1 cellular context compared by ENCODE assay signal in the genomic region with DNA sequence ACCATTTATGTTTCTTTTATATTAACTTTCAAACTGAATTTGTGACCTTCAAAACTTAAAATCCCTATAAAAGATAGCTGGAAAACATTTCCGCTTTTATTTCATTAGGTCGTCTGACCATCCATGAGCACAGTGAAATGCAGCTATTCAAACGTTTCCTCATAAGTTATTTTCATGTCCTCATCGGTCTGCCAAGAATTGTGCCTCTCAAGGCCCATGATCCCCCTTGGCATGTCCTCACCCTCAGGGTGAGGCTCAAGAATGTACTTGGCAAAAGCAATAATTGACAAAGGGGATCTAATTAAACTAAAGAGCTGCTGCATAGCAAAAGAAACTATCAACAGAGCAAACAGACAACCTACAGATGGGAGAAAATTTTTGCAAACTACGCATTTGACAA.
TF ChIP-seq lines count a peak whose summit lies in the region.

No MANE protein-coding gene starts in this region.

TF ChIP-seq in HepG2, 621 proteins besides CTCF, POLR2A, EP300 and RAD21:
- TF ChIP-seq ARID3A (IDR thresholded peaks at IDR 0.05; ENCODE audit: low read depth, low read length): no peak
- no peak for TF ChIP-seq TBX2 (CRISPR knock-in tag; IDR thresholded peaks at IDR 0.05; ENCODE audit: borderline replicate concordance)
- no peak for TF ChIP-seq PHB2 (IDR thresholded peaks at IDR 0.05; ENCODE audit: partially characterized antibody)
- TF ChIP-seq ZNF30 (CRISPR knock-in tag; IDR thresholded peaks at IDR 0.05): no peak
- TF ChIP-seq GMEB1 (CRISPR knock-in tag; IDR thresholded peaks at IDR 0.05; ENCODE audit: borderline replicate concordance): no peak
- TF ChIP-seq RXRB (CRISPR knock-in tag; IDR thresholded peaks at IDR 0.05; ENCODE audit: borderline replicate concordance): no peak
- no peak for TF ChIP-seq MED1 (CRISPR knock-in tag; IDR thresholded peaks at IDR 0.05)
- TF ChIP-seq ZNF333 (CRISPR knock-in tag; IDR thresholded peaks at IDR 0.05; ENCODE audit: borderline replicate concordance): no peak
- no peak for TF ChIP-seq ZNF672 (CRISPR knock-in tag; IDR thresholded peaks at IDR 0.05)
- no peak for TF ChIP-seq FOXA3 (CRISPR knock-in tag; IDR thresholded peaks at IDR 0.05)
- TF ChIP-seq, protein P1, sequence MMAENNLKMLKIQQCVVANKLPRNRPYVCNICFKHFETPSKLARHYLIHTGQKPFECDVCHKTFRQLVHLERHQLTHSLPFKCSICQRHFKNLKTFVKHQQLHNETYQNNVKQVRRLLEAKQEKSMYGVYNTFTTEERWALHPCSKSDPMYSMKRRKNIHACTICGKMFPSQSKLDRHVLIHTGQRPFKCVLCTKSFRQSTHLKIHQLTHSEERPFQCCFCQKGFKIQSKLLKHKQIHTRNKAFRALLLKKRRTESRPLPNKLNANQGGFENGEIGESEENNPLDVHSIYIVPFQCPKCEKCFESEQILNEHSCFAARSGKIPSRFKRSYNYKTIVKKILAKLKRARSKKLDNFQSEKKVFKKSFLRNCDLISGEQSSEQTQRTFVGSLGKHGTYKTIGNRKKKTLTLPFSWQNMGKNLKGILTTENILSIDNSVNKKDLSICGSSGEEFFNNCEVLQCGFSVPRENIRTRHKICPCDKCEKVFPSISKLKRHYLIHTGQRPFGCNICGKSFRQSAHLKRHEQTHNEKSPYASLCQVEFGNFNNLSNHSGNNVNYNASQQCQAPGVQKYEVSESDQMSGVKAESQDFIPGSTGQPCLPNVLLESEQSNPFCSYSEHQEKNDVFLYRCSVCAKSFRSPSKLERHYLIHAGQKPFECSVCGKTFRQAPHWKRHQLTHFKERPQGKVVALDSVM (CRISPR knock-in tag; IDR thresholded peaks at IDR 0.05): no peak
- no peak for TF ChIP-seq SSRP1 (CRISPR knock-in tag; IDR thresholded peaks at IDR 0.05)
- no peak for TF ChIP-seq NFATC3 (CRISPR knock-in tag; IDR thresholded peaks at IDR 0.05)
- no peak for TF ChIP-seq ARHGAP35 (CRISPR knock-in tag; IDR thresholded peaks at IDR 0.05; ENCODE audit: borderline replicate concordance)
- no peak for TF ChIP-seq ZNF772 (CRISPR knock-in tag; IDR thresholded peaks at IDR 0.05)
- TF ChIP-seq ZBTB8A (CRISPR knock-in tag; IDR thresholded peaks at IDR 0.05; ENCODE audit: borderline replicate concordance, low read depth): no peak
- TF ChIP-seq CBX2 (IDR thresholded peaks at IDR 0.05; ENCODE audit: low read depth, low read length): no peak
- no peak for TF ChIP-seq CBX2 (CRISPR knock-in tag; IDR thresholded peaks at IDR 0.05; ENCODE audit: low read depth)
